In genomic region chr19:58010507-58010906, GRCh38 we compare ENCODE assay signal across 27 cellular contexts. TPM values are rescaled to one million over a fixed set of nuclear protein-coding genes. Genes with fewer than 3 reads are reported as not detected.
DNase-seq lines count a peak whose midpoint lies in the region; ATAC-seq and TF ChIP-seq lines count a peak whose summit lies in the region.
"Had no signal": no experiment of that assay in that cellular context is flagged by ENCODE, and none has a peak within 500 bp of the region (broad histone marks: within the 10 kb centered on the region; RNA-seq: fewer than 3 reads in every experiment).

No MANE protein-coding gene starts in this region.

- H3K27ac Mint-ChIP-seq in activated CD4-positive, alpha-beta T cell treated with anti-CD3 and anti-CD28 coated beads, Interleukin-2, amount 10 ng/mL, durations not matched to agents 24 days and 14 days: peak overlapping the region; percentile 37
- peak overlapping the region; percentile 42 for H3K27ac Mint-ChIP-seq in CD4-positive, alpha-beta T cell
- H3K27ac Mint-ChIP-seq in activated T-helper 1 cell treated with anti-CD3 and anti-CD28 coated beads, Interleukin-12 subunit alpha, Interleukin-12 subunit beta, Interleukin-2, Interleukin-4 antibody, amounts not matched to agents 30 ng/mL and 10 ng/mL and 1 ng/mL, durations not matched to agents 14 hours and 24 hours and 36 hours: no peak overlapping the region
- H3K27ac Mint-ChIP-seq in neural crest cell (ENCODE audit: unreplicated experiment): no peak overlapping the region
- H3K27ac Mint-ChIP-seq: stimulated activated naive CD8-positive, alpha-beta T cell treated with anti-CD3 and anti-CD28 coated beads, Interleukin-15, Interleukin-2, amounts not matched to agents 100 ng/mL and 50 ng/mL, for 24 hours had no signal

- H3K36me3 Mint-ChIP-seq in activated CD4-positive, alpha-beta T cell treated with anti-CD3 and anti-CD28 coated beads, Interleukin-2, amount 10 ng/mL, durations not matched to agents 24 days and 14 days (ENCODE audit: low read depth): peaks cover 24% of the 10 kb centered on the region
- H3K36me3 Mint-ChIP-seq in CD4-positive, alpha-beta T cell (ENCODE audit: low read depth): peaks cover 47% of the 10 kb centered on the region
- peaks cover 21% of the 10 kb centered on the region for H3K36me3 Mint-ChIP-seq in activated T-helper 1 cell treated with anti-CD3 and anti-CD28 coated beads, Interleukin-12 subunit alpha, Interleukin-12 subunit beta, Interleukin-2, Interleukin-4 antibody, amounts not matched to agents 30 ng/mL and 10 ng/mL and 1 ng/mL, durations not matched to agents 14 hours and 24 hours and 36 hours (ENCODE audit: low read depth)
- peaks cover 61% of the 10 kb centered on the region for H3K36me3 Mint-ChIP-seq in neural crest cell (ENCODE audit: low read depth)

- peak overlapping the region; percentile 80 for H3K4me3 Mint-ChIP-seq in activated CD4-positive, alpha-beta T cell treated with anti-CD3 and anti-CD28 coated beads, Interleukin-2, amount 10 ng/mL, durations not matched to agents 24 days and 14 days
- peak overlapping the region; percentile 30 for H3K4me3 Mint-ChIP-seq in CD4-positive, alpha-beta T cell
- peak overlapping the region; percentile 58 for H3K4me3 Mint-ChIP-seq in activated T-helper 1 cell treated with anti-CD3 and anti-CD28 coated beads, Interleukin-12 subunit alpha, Interleukin-12 subunit beta, Interleukin-2, Interleukin-4 antibody, amounts not matched to agents 30 ng/mL and 10 ng/mL and 1 ng/mL, durations not matched to agents 14 hours and 24 hours and 36 hours
- H3K4me3 Mint-ChIP-seq in neural crest cell: peak overlapping the region; percentile 62

- H3K27me3 Mint-ChIP-seq in activated CD4-positive, alpha-beta T cell treated with anti-CD3 and anti-CD28 coated beads, Interleukin-2, amount 10 ng/mL, durations not matched to agents 24 days and 14 days: no peaks in the 10 kb centered on the region
- no peaks in the 10 kb centered on the region for H3K27me3 Mint-ChIP-seq in CD4-positive, alpha-beta T cell
- no peaks in the 10 kb centered on the region for H3K27me3 Mint-ChIP-seq in activated T-helper 1 cell treated with anti-CD3 and anti-CD28 coated beads, Interleukin-12 subunit alpha, Interleukin-12 subunit beta, Interleukin-2, Interleukin-4 antibody, amounts not matched to agents 30 ng/mL and 10 ng/mL and 1 ng/mL, durations not matched to agents 14 hours and 24 hours and 36 hours (ENCODE audit: insufficient read depth)
- H3K27me3 Mint-ChIP-seq in neural crest cell (ENCODE audit: low read depth): no peaks in the 10 kb centered on the region

- peaks cover 36% of the 10 kb centered on the region for H3K9me3 Mint-ChIP-seq in activated CD4-positive, alpha-beta T cell treated with anti-CD3 and anti-CD28 coated beads, Interleukin-2, amount 10 ng/mL, durations not matched to agents 24 days and 14 days
- H3K9me3 Mint-ChIP-seq in CD4-positive, alpha-beta T cell: peaks cover 13% of the 10 kb centered on the region
- peaks cover 69% of the 10 kb centered on the region for H3K9me3 Mint-ChIP-seq in activated T-helper 1 cell treated with anti-CD3 and anti-CD28 coated beads, Interleukin-12 subunit alpha, Interleukin-12 subunit beta, Interleukin-2, Interleukin-4 antibody, amounts not matched to agents 30 ng/mL and 10 ng/mL and 1 ng/mL, durations not matched to agents 14 hours and 24 hours and 36 hours
- H3K9me3 Mint-ChIP-seq in neural crest cell: peaks cover 28% of the 10 kb centered on the region

- TF ChIP-seq CTCF in CD4-positive, alpha-beta T cell (IDR thresholded peaks at IDR 0.05): no peak
- no peak for TF ChIP-seq CTCF in neural crest cell (conservative IDR thresholded peaks at IDR 0.05)

- CTCF ChIA-PET in CD4-positive, alpha-beta T cell (lab: Charles Lee): no interaction called here

- no peak overlapping the region for H3K27ac ChIP-seq in CD4-positive, alpha-beta T cell (ENCODE audit: low read depth, low read length)
- H3K27ac ChIP-seq: A549 had no signal

- peaks cover 73% of the 10 kb centered on the region for H3K9me3 ChIP-seq in CD4-positive, alpha-beta T cell (ENCODE audit: control insufficient read depth, low read length)

- intact Hi-C loops in activated CD4-positive, alpha-beta T cell treated with anti-CD3 and anti-CD28 coated beads, Interleukin-2, amount 10 ng/mL, durations not matched to agents 24 days and 14 days (cut with micrococcal nuclease): no loop called here
- intact Hi-C loops in CD4-positive, alpha-beta T cell (cut with DNase I, micrococcal nuclease): no loop called here
- intact Hi-C loops in activated T-helper 1 cell treated with anti-CD3 and anti-CD28 coated beads, Interleukin-12 subunit alpha, Interleukin-12 subunit beta, Interleukin-2, Interleukin-4 antibody, amounts not matched to agents 30 ng/mL and 10 ng/mL and 1 ng/mL, durations not matched to agents 14 hours and 24 hours and 36 hours (cut with micrococcal nuclease): no loop called here
- intact Hi-C loops in left colon (cut with DNase I, micrococcal nuclease): no loop called here

- no peak for DNase-seq in activated CD4-positive, alpha-beta T cell treated with anti-CD3 and anti-CD28 coated beads, Interleukin-2, amount 10 ng/mL, durations not matched to agents 24 days and 14 days
- no peak for DNase-seq in activated CD4-positive, alpha-beta T cell treated with anti-CD3 and anti-CD28 coated beads, Interleukin-2, amount 50 U/mL, for 1 hour
- no peak for DNase-seq in CD4-positive, alpha-beta T cell
- no peak for DNase-seq in activated T-helper 1 cell treated with anti-CD3 and anti-CD28 coated beads, Interleukin-12 subunit alpha, Interleukin-12 subunit beta, Interleukin-2, Interleukin-4 antibody, amounts not matched to agents 30 ng/mL and 10 ng/mL and 1 ng/mL, durations not matched to agents 14 hours and 24 hours and 36 hours (ENCODE audit: low spot score)
- no peak for DNase-seq in neural crest cell (ENCODE audit: low read depth, low spot score)
- no peak for DNase-seq in left lobe of liver (ENCODE audit: low spot score)
- DNase-seq in left colon: no peak
- DNase-seq: activated CD4-positive, alpha-beta T cell treated with anti-CD3 and anti-CD28 coated beads, Interleukin-2, amount 50 U/mL, for 4 hours; body of pancreas; C1 segment of cervical spinal cord; EL; erythroblast; foreskin melanocyte; islet precursor cell; Karpas-422; MV-4-11; NCI-H1930; NCI-H2227 treated with DMSO at 0.1 percent for 48 hours; NCI-H748 treated with DMSO at 0.1 percent for 48 hours; spleen; stimulated activated CD4-positive, alpha-beta T cell treated with anti-CD3 and anti-CD28 coated beads, Interleukin-4, amount 100 ng/mL, for 1 hour; transverse colon had no signal

- H3K4me1 Mint-ChIP-seq in activated CD4-positive, alpha-beta T cell treated with anti-CD3 and anti-CD28 coated beads, Interleukin-2, amount 10 ng/mL, durations not matched to agents 24 days and 14 days: no peaks in the 10 kb centered on the region
- no peaks in the 10 kb centered on the region for H3K4me1 Mint-ChIP-seq in CD4-positive, alpha-beta T cell (ENCODE audit: low read depth)
- H3K4me1 Mint-ChIP-seq in activated T-helper 1 cell treated with anti-CD3 and anti-CD28 coated beads, Interleukin-12 subunit alpha, Interleukin-12 subunit beta, Interleukin-2, Interleukin-4 antibody, amounts not matched to agents 30 ng/mL and 10 ng/mL and 1 ng/mL, durations not matched to agents 14 hours and 24 hours and 36 hours (ENCODE audit: low read depth): no peaks in the 10 kb centered on the region
- H3K4me1 Mint-ChIP-seq in neural crest cell: no peaks in the 10 kb centered on the region
- H3K4me1 Mint-ChIP-seq: GM23338 had no signal

- H3K27me3 ChIP-seq in CD4-positive, alpha-beta T cell (ENCODE audit: control insufficient read depth, insufficient read depth, low read length): no peaks in the 10 kb centered on the region
- H3K27me3 ChIP-seq: body of pancreas, spleen, transverse colon had no signal

- POLR2A ChIA-PET in CD4-positive, alpha-beta T cell (lab: Charles Lee): no interaction called here

- no peak for ATAC-seq in CD4-positive, alpha-beta T cell (ENCODE audit: poor library complexity)
- ATAC-seq in left lobe of liver (no peak), left colon (no peak), GM18520 (IDR thresholded peaks at IDR 0.05; ENCODE audit: unreplicated experiment) (no peak)

RNA-seq across cellular contexts. Expression of gene ZNF606, which starts 7.9 kb away (rescaled TPM):
- 6.6 and 7.0 TPM in 2 replicates for total RNA-seq in activated CD4-positive, alpha-beta T cell treated with anti-CD3 and anti-CD28 coated beads, Interleukin-2, amount 10 ng/mL, durations not matched to agents 24 days and 14 days
- total RNA-seq in CD4-positive, alpha-beta T cell: 10 to 100 TPM; 11.1 to 13.6 TPM
- total RNA-seq in activated T-helper 1 cell treated with anti-CD3 and anti-CD28 coated beads, Interleukin-12 subunit alpha, Interleukin-12 subunit beta, Interleukin-2, Interleukin-4 antibody, amounts not matched to agents 30 ng/mL and 10 ng/mL and 1 ng/mL, durations not matched to agents 14 hours and 24 hours and 36 hours: 6.3 and 6.4 TPM in 2 replicates
- total RNA-seq in neural crest cell (38.1 and 41.5 TPM in 2 replicates), left lobe of liver (9.2 TPM), left colon (10 to 100 TPM; 10.4 to 13.5 TPM)

RNA-seq across cellular contexts. Expression of gene ZSCAN1, which starts 23.3 kb away (rescaled TPM):
- not detected in 2 replicates for total RNA-seq in activated CD4-positive, alpha-beta T cell treated with anti-CD3 and anti-CD28 coated beads, Interleukin-2, amount 10 ng/mL, durations not matched to agents 24 days and 14 days
- total RNA-seq in CD4-positive, alpha-beta T cell: not detected
- total RNA-seq in activated T-helper 1 cell treated with anti-CD3 and anti-CD28 coated beads, Interleukin-12 subunit alpha, Interleukin-12 subunit beta, Interleukin-2, Interleukin-4 antibody, amounts not matched to agents 30 ng/mL and 10 ng/mL and 1 ng/mL, durations not matched to agents 14 hours and 24 hours and 36 hours: not detected in 2 replicates
- total RNA-seq in neural crest cell: 7.1 and 7.6 TPM in 2 replicates
- not detected for total RNA-seq in left lobe of liver
- total RNA-seq in left colon: not detected
- total RNA-seq: body of pancreas, Right ventricle myocardium inferior, spleen, transverse colon had no signal

RNA-seq across cellular contexts. Expression of gene C19orf18, which starts 36.2 kb away (rescaled TPM):
- not detected in 2 replicates for total RNA-seq in activated CD4-positive, alpha-beta T cell treated with anti-CD3 and anti-CD28 coated beads, Interleukin-2, amount 10 ng/mL, durations not matched to agents 24 days and 14 days
- under 1 TPM; 0.36 to 0.88 TPM for total RNA-seq in CD4-positive, alpha-beta T cell
- total RNA-seq in activated T-helper 1 cell treated with anti-CD3 and anti-CD28 coated beads, Interleukin-12 subunit alpha, Interleukin-12 subunit beta, Interleukin-2, Interleukin-4 antibody, amounts not matched to agents 30 ng/mL and 10 ng/mL and 1 ng/mL, durations not matched to agents 14 hours and 24 hours and 36 hours: not detected in 2 replicates
- total RNA-seq in neural crest cell: 1.2 and 1.5 TPM in 2 replicates
- 1.1 TPM for total RNA-seq in left lobe of liver
- total RNA-seq in left colon: 1 to 10 TPM in 1 of 2 donors, under 1 TPM in 1; 0.47 to 1.8 TPM
- total RNA-seq: GM23338, transverse colon had no signal

RNA-seq across cellular contexts. Expression of gene ZNF135, which starts 48.6 kb away (rescaled TPM):
- total RNA-seq in activated CD4-positive, alpha-beta T cell treated with anti-CD3 and anti-CD28 coated beads, Interleukin-2, amount 10 ng/mL, durations not matched to agents 24 days and 14 days: 0.05 TPM in 1 of 2 replicates, not detected in the other
- 1 to 10 TPM; 1.2 to 1.4 TPM for total RNA-seq in CD4-positive, alpha-beta T cell
- total RNA-seq in activated T-helper 1 cell treated with anti-CD3 and anti-CD28 coated beads, Interleukin-12 subunit alpha, Interleukin-12 subunit beta, Interleukin-2, Interleukin-4 antibody, amounts not matched to agents 30 ng/mL and 10 ng/mL and 1 ng/mL, durations not matched to agents 14 hours and 24 hours and 36 hours: 0.05 and 0.16 TPM in 2 replicates
- total RNA-seq in neural crest cell: 6.0 and 6.3 TPM in 2 replicates
- 0.45 TPM for total RNA-seq in left lobe of liver
- total RNA-seq in left colon: 1 to 10 TPM; 1.1 to 1.2 TPM

Comparison
In these comparisons a context has a peak if more than half of its experiments do, and no peak if none do; other contexts are left out.
1. H3K27ac Mint-ChIP-seq: peak in activated CD4-positive, alpha-beta T cell treated with anti-CD3 and anti-CD28 coated beads, Interleukin-2, amount 10 ng/mL, durations not matched to agents 24 days and 14 days (single experiment) and CD4-positive, alpha-beta T cell (single experiment); none in activated T-helper 1 cell treated with anti-CD3 and anti-CD28 coated beads, Interleukin-12 subunit alpha, Interleukin-12 subunit beta, Interleukin-2, Interleukin-4 antibody, amounts not matched to agents 30 ng/mL and 10 ng/mL and 1 ng/mL, durations not matched to agents 14 hours and 24 hours and 36 hours (single experiment) and neural crest cell (single experiment).
2. H3K4me3 Mint-ChIP-seq: peak in every context shown above with its lines; median percentile 80 in activated CD4-positive, alpha-beta T cell treated with anti-CD3 and anti-CD28 coated beads, Interleukin-2, amount 10 ng/mL, durations not matched to agents 24 days and 14 days; 62 in neural crest cell; 58 in activated T-helper 1 cell treated with anti-CD3 and anti-CD28 coated beads, Interleukin-12 subunit alpha, Interleukin-12 subunit beta, Interleukin-2, Interleukin-4 antibody, amounts not matched to agents 30 ng/mL and 10 ng/mL and 1 ng/mL, durations not matched to agents 14 hours and 24 hours and 36 hours; 30 in CD4-positive, alpha-beta T cell.